ENCODE assay signal across 24 cellular contexts in genomic region chr1:208343226-208343625, GRCh38.
"Had no signal": no experiment of that assay in that cellular context is flagged by ENCODE, and none has a peak within 500 bp of the region (broad histone marks: within the 10 kb centered on the region; RNA-seq: fewer than 3 reads in every experiment).

No MANE protein-coding gene starts in this region.

- H3K9me3 ChIP-seq: esophagus squamous epithelium, gastroesophageal sphincter, left ventricle myocardium inferior, lower lobe of right lung, ovary, spleen, tibial artery, upper lobe of left lung, uterus had no signal

- H3K9me3 Mint-ChIP-seq: mesothelial cell of epicardium; natural killer cell; stimulated activated naive CD8-positive, alpha-beta T cell treated with anti-CD3 and anti-CD28 coated beads, Interleukin-15, Interleukin-2, amounts not matched to agents 100 ng/mL and 50 ng/mL, for 24 hours had no signal

- H3K27ac Mint-ChIP-seq: memory B cell; mesothelial cell of epicardium; natural killer cell; stimulated activated memory B cell treated with anti-CD40 and anti-IgM and Interleukin-4, amounts not matched to agents 10 μg/mL and 1 μg/mL and 100 μg/mL, for 72 hours; stimulated activated naive CD8-positive, alpha-beta T cell treated with anti-CD3 and anti-CD28 coated beads, Interleukin-15, Interleukin-2, amounts not matched to agents 100 ng/mL and 50 ng/mL, for 24 hours had no signal

- H3K4me1 ChIP-seq: esophagus squamous epithelium, gastroesophageal sphincter, left ventricle myocardium inferior, lower lobe of right lung, spleen, upper lobe of left lung, uterus had no signal

- H2AFZ ChIP-seq: hepatocyte had no signal

- H3K27ac ChIP-seq: esophagus squamous epithelium, gastroesophageal sphincter, hepatocyte, left ventricle myocardium inferior, lower lobe of right lung, ovary, spleen, tibial artery, upper lobe of left lung, uterus had no signal

- H3K36me3 ChIP-seq: esophagus squamous epithelium, gastroesophageal sphincter, left ventricle myocardium inferior, lower lobe of right lung, ovary, spleen, tibial artery, upper lobe of left lung, uterus had no signal

- H3K27me3 ChIP-seq: gastroesophageal sphincter, hepatocyte, ovary, spleen, tibial artery, upper lobe of left lung, uterus had no signal

- H3K4me2 ChIP-seq: hepatocyte had no signal

- H3K4me1 Mint-ChIP-seq: natural killer cell; stimulated activated memory B cell treated with anti-CD40 and anti-IgM and Interleukin-4, amounts not matched to agents 10 μg/mL and 1 μg/mL and 100 μg/mL, for 72 hours had no signal

- DNase-seq: dermis blood vessel endothelial cell; esophagus squamous epithelium; foreskin fibroblast; kidney; left cardiac atrium; left ventricle myocardium inferior; lower lobe of right lung; natural killer cell; ovary; right cardiac atrium; spleen; stimulated activated CD4-positive, alpha-beta T cell treated with anti-CD3 and anti-CD28 coated beads, Interleukin-15, amount 100 ng/mL, for 24 hours; stimulated activated CD4-positive, alpha-beta T cell treated with anti-CD3 and anti-CD28 coated beads, Interleukin-1b, Interleukin-23, amount 100 ng/mL, for 48 hours; stimulated activated CD4-positive, alpha-beta T cell treated with anti-CD3 and anti-CD28 coated beads, Interleukin-4, amount 100 ng/mL, for 24 hours; tibial artery; upper lobe of left lung; uterus had no signal

- H3K79me2 ChIP-seq: hepatocyte had no signal

- FAIRE-seq: kidney had no signal

- H3K4me3 ChIP-seq: esophagus squamous epithelium, gastroesophageal sphincter, hepatocyte, left ventricle myocardium inferior, lower lobe of right lung, ovary, spleen, tibial artery, upper lobe of left lung, uterus had no signal

- H3K36me3 Mint-ChIP-seq: memory B cell; mesothelial cell of epicardium; natural killer cell; stimulated activated memory B cell treated with anti-CD40 and anti-IgM and Interleukin-4, amounts not matched to agents 10 μg/mL and 1 μg/mL and 100 μg/mL, for 72 hours had no signal

- ATAC-seq: gastroesophageal sphincter; left cardiac atrium; lower lobe of right lung; natural killer cell; right cardiac atrium; stimulated activated memory B cell treated with anti-CD40 and anti-IgM and Interleukin-4, amounts not matched to agents 10 μg/mL and 1 μg/mL and 100 μg/mL, for 72 hours had no signal

- H3K4me3 Mint-ChIP-seq: memory B cell; mesothelial cell of epicardium; natural killer cell; neural crest cell; stimulated activated memory B cell treated with anti-CD40 and anti-IgM and Interleukin-4, amounts not matched to agents 10 μg/mL and 1 μg/mL and 100 μg/mL, for 72 hours; stimulated activated naive CD8-positive, alpha-beta T cell treated with anti-CD3 and anti-CD28 coated beads, Interleukin-15, Interleukin-2, amounts not matched to agents 100 ng/mL and 50 ng/mL, for 24 hours had no signal
